Comparison of ENCODE assay signal across 27 cellular contexts in genomic region chr2:75475049-75475448, GRCh38.
"Had no signal": no experiment of that assay in that cellular context is flagged by ENCODE, and none has a peak within 500 bp of the region (broad histone marks: within the 10 kb centered on the region; RNA-seq: fewer than 3 reads in every experiment).

No MANE protein-coding gene starts in this region.

- DNase-seq: islet precursor cell; left ventricle myocardium inferior; mesendoderm; naive B cell; natural killer cell; nephron progenitor cell; occipital lobe; ovary; right lobe of liver; stimulated activated CD4-positive, alpha-beta T cell treated with anti-CD3 and anti-CD28 coated beads, Interleukin-12 subunit alpha, Interleukin-12 subunit beta, amount 100 ng/mL, for 4 hours; stimulated activated CD4-positive, alpha-beta T cell treated with anti-CD3 and anti-CD28 coated beads, Interleukin-15, amount 100 ng/mL, for 24 hours; stimulated activated CD4-positive, alpha-beta T cell treated with anti-CD3 and anti-CD28 coated beads, Interleukin-2, amount 100 ng/mL, for 24 hours; stimulated activated CD4-positive, alpha-beta T cell treated with anti-CD3 and anti-CD28 coated beads, Interleukin-4, amount 100 ng/mL, for 1 hour; stimulated activated naive B cell treated with anti-CD40 and anti-IgM and Interleukin-4, amounts not matched to agents 10 μg/mL and 1 μg/mL and 100 μg/mL, for 72 hours; stimulated activated naive CD8-positive, alpha-beta T cell treated with anti-CD3 and anti-CD28 coated beads, Interleukin-15, Interleukin-2, amounts not matched to agents 100 U/mL and 50 U/mL, for 24 hours; stomach; testis; thyroid gland; transverse colon; upper lobe of right lung had no signal

- H3K27ac ChIP-seq: left ventricle myocardium inferior, neural progenitor cell, neutrophil, ovary, right atrium auricular region, right lobe of liver, skin epidermis, stomach, testis, thyroid gland, transverse colon, upper lobe of right lung had no signal

- H3K36me3 Mint-ChIP-seq: mesothelial cell of epicardium; naive B cell; natural killer cell; neural progenitor cell; stimulated activated naive B cell treated with anti-CD40 and anti-IgM and Interleukin-4, amounts not matched to agents 10 μg/mL and 1 μg/mL and 100 μg/mL, for 72 hours had no signal

- H3K9me3 Mint-ChIP-seq: mesothelial cell of epicardium; naive B cell; nephron progenitor cell; stimulated activated naive B cell treated with anti-CD40 and anti-IgM and Interleukin-4, amounts not matched to agents 10 μg/mL and 1 μg/mL and 100 μg/mL, for 72 hours had no signal

- H2AFZ ChIP-seq: neural progenitor cell had no signal

- H3K4me2 ChIP-seq: neural progenitor cell had no signal

- H3K4me3 Mint-ChIP-seq: mesothelial cell of epicardium; naive B cell; natural killer cell; nephron progenitor cell; stimulated activated naive B cell treated with anti-CD40 and anti-IgM and Interleukin-4, amounts not matched to agents 10 μg/mL and 1 μg/mL and 100 μg/mL, for 72 hours had no signal

- H3K4me3 ChIP-seq: left ventricle myocardium inferior, lung, neural progenitor cell, ovary, right atrium auricular region, right lobe of liver, skin epidermis, stomach, testis, thyroid gland, transverse colon, upper lobe of right lung had no signal

- H3K27ac Mint-ChIP-seq: mesothelial cell of epicardium; natural killer cell; nephron progenitor cell; neural progenitor cell; progenitor cell of endocrine pancreas; stimulated activated naive B cell treated with anti-CD40 and anti-IgM and Interleukin-4, amounts not matched to agents 10 μg/mL and 1 μg/mL and 100 μg/mL, for 72 hours had no signal

- H3K4me1 Mint-ChIP-seq: naive B cell, natural killer cell had no signal

- H3K9me3 ChIP-seq: left ventricle myocardium inferior, neutrophil, ovary, right atrium auricular region, right lobe of liver, stomach, testis, thyroid gland, transverse colon, upper lobe of right lung had no signal

- H3K27me3 ChIP-seq: neural progenitor cell, neutrophil, ovary, right atrium auricular region, right lobe of liver, stomach, testis, thyroid gland, transverse colon, upper lobe of right lung had no signal

- H3K36me3 ChIP-seq: left ventricle myocardium inferior, neural progenitor cell, neutrophil, ovary, right atrium auricular region, right lobe of liver, stomach, thyroid gland, transverse colon, upper lobe of right lung had no signal

- H3K4me1 ChIP-seq: left ventricle myocardium inferior, right atrium auricular region, right lobe of liver, stomach, testis, thyroid gland, transverse colon, upper lobe of right lung had no signal

- ATAC-seq: natural killer cell; right lobe of liver; stimulated activated naive B cell treated with anti-CD40 and anti-IgM and Interleukin-4, amounts not matched to agents 10 μg/mL and 1 μg/mL and 100 μg/mL, for 72 hours; stimulated activated naive CD8-positive, alpha-beta T cell treated with anti-CD3 and anti-CD28 coated beads, Interleukin-15, Interleukin-2, amounts not matched to agents 100 U/mL and 50 U/mL, for 24 hours; upper lobe of right lung had no signal

- H3K9ac ChIP-seq: neural progenitor cell had no signal
